In genomic region chr12:68397566-68398158, GRCh38 we compare ENCODE assay signal across 2 cellular contexts.
TF ChIP-seq lines count a peak whose summit lies in the region.

No MANE protein-coding gene starts in this region.

TF ChIP-seq in GM12878, 131 proteins besides CTCF, POLR2A, EP300 and RAD21 (continued from another document):
- no peak for TF ChIP-seq MTA2 (IDR thresholded peaks at IDR 0.05; ENCODE audit: low read depth)
- TF ChIP-seq ZNF687 (IDR thresholded peaks at IDR 0.05): no peak
- TF ChIP-seq FOXM1 (IDR thresholded peaks at IDR 0.05; ENCODE audit: low read depth, low read length): no peak
- TF ChIP-seq, protein P1, sequence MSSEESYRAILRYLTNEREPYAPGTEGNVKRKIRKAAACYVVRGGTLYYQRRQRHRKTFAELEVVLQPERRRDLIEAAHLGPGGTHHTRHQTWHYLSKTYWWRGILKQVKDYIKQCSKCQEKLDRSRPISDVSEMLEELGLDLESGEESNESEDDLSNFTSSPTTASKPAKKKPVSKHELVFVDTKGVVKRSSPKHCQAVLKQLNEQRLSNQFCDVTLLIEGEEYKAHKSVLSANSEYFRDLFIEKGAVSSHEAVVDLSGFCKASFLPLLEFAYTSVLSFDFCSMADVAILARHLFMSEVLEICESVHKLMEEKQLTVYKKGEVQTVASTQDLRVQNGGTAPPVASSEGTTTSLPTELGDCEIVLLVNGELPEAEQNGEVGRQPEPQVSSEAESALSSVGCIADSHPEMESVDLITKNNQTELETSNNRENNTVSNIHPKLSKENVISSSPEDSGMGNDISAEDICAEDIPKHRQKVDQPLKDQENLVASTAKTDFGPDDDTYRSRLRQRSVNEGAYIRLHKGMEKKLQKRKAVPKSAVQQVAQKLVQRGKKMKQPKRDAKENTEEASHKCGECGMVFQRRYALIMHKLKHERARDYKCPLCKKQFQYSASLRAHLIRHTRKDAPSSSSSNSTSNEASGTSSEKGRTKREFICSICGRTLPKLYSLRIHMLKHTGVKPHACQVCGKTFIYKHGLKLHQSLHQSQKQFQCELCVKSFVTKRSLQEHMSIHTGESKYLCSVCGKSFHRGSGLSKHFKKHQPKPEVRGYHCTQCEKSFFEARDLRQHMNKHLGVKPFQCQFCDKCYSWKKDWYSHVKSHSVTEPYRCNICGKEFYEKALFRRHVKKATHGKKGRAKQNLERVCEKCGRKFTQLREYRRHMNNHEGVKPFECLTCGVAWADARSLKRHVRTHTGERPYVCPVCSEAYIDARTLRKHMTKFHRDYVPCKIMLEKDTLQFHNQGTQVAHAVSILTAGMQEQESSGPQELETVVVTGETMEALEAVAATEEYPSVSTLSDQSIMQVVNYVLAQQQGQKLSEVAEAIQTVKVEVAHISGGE (CRISPR knock-in tag; IDR thresholded peaks at IDR 0.05): no peak
- TF ChIP-seq POLR2AphosphoS5 (IDR thresholded peaks at IDR 0.05; ENCODE audit: low read length): no peak
- TF ChIP-seq, protein P2, sequence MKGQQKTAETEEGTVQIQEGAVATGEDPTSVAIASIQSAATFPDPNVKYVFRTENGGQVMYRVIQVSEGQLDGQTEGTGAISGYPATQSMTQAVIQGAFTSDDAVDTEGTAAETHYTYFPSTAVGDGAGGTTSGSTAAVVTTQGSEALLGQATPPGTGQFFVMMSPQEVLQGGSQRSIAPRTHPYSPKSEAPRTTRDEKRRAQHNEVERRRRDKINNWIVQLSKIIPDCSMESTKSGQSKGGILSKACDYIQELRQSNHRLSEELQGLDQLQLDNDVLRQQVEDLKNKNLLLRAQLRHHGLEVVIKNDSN (IDR thresholded peaks at IDR 0.05; ENCODE audit: borderline replicate concordance, extremely low read length, insufficient read depth, low read depth, low read length): no peak
- no peak for TF ChIP-seq SUZ12 (IDR thresholded peaks at IDR 0.05; ENCODE audit: unreplicated experiment)
- TF ChIP-seq ZNF24 (IDR thresholded peaks at IDR 0.05): no peak
- TF ChIP-seq TCF12 (IDR thresholded peaks at IDR 0.05; ENCODE audit: low read depth, low read length): no peak
- no peak for TF ChIP-seq RB1 (IDR thresholded peaks at IDR 0.05; ENCODE audit: borderline replicate concordance)
- TF ChIP-seq HCFC1 (IDR thresholded peaks at IDR 0.05; ENCODE audit: low read length): no peak
- no peak for TF ChIP-seq ZNF384 (IDR thresholded peaks at IDR 0.05; ENCODE audit: borderline replicate concordance, low read depth, low read length)
- TF ChIP-seq CREM (IDR thresholded peaks at IDR 0.05; ENCODE audit: low read depth): no peak
- no peak for TF ChIP-seq CHD2 (IDR thresholded peaks at IDR 0.05; ENCODE audit: borderline replicate concordance, low read depth, low read length)
- TF ChIP-seq SIX5 (IDR thresholded peaks at IDR 0.05; ENCODE audit: low read depth, low read length, severe bottlenecking): no peak
- no peak for TF ChIP-seq IKZF2 (IDR thresholded peaks at IDR 0.05)
- no peak for TF ChIP-seq ZZZ3 (IDR thresholded peaks at IDR 0.05; ENCODE audit: control insufficient read depth, insufficient read length, low read depth)

TF ChIP-seq in endothelial cell of umbilical vein, 7 proteins besides CTCF, POLR2A, EP300 and RAD21 (continued from another document):
- TF ChIP-seq EZH2 (IDR thresholded peaks at IDR 0.05; ENCODE audit: borderline replicate concordance, low read depth, low read length, severe bottlenecking): no peak
- no peak for TF ChIP-seq FOS (IDR thresholded peaks at IDR 0.05; ENCODE audit: borderline replicate concordance, insufficient read depth, low read length)
- TF ChIP-seq MYC (IDR thresholded peaks at IDR 0.05; ENCODE audit: low read depth, low read length): no peak
- TF ChIP-seq GATA2 (IDR thresholded peaks at IDR 0.05; ENCODE audit: insufficient read depth, insufficient read length, low read depth, low read length): no peak
